24 cellular contexts compared by ENCODE assay signal in the genomic region with DNA sequence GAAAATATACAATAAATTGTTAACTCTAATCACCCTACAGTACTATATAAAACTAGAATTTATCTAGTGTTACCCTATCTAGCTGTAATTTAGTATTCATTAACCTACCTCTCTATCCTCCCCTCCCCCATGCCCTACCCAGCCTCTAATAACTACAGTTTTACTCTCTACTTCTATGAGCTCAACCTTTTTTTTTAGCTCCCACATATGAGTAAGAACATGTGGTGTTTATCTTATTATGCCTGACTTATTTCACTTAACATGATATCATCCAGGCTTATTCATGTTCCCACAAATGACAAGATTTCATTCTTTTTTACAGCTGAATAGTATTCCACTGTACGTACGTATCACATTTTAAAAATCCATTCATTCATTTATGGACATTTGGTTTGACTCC. TPM values are rescaled to one million over a fixed set of nuclear protein-coding genes. Genes with fewer than 3 reads are reported as not detected.
DNase-seq lines count a peak whose midpoint lies in the region; ATAC-seq, FAIRE-seq and TF ChIP-seq lines count a peak whose summit lies in the region.
"Had no signal": no experiment of that assay in that cellular context is flagged by ENCODE, and none has a peak within 500 bp of the region (broad histone marks: within the 10 kb centered on the region; RNA-seq: fewer than 3 reads in every experiment).

No MANE protein-coding gene starts in this region.

- TF ChIP-seq CTCF in IMR-90 (conservative IDR thresholded peaks at IDR 0.05; ENCODE audit: low read depth, low read length) (no peak), bronchial epithelial cell (IDR thresholded peaks at IDR 0.05; ENCODE audit: insufficient read depth, low read length, severe bottlenecking) (no peak), body of pancreas (IDR thresholded peaks at IDR 0.05) (no peak)

- H4K20me1 ChIP-seq in IMR-90 (ENCODE audit: insufficient read depth, low read length), result no peaks in the 10 kb centered on the region
- H4K20me1 ChIP-seq: BLaER1 treated with 17β-estradiol and CSF1 and Interleukin-3, amounts not matched to agents 10 nM and 100 nM had no signal

- no peak for TF ChIP-seq RAD21 in IMR-90 (IDR thresholded peaks at IDR 0.05; ENCODE audit: low read length)

- H3K4me2 ChIP-seq in IMR-90 (ENCODE audit: low read depth, low read length), result no peak overlapping the region
- H3K4me2 ChIP-seq: A549; BLaER1 treated with 17β-estradiol and CSF1 and Interleukin-3, amounts not matched to agents 10 nM and 100 nM; PC-9 had no signal

- H2BK5ac ChIP-seq in IMR-90 (ENCODE audit: low read depth, low read length, poor library complexity, severe bottlenecking), result no peak overlapping the region

- no peak overlapping the region for H2AK9ac ChIP-seq in IMR-90 (replicated peaks; ENCODE audit: low read depth, low read length, poor library complexity)

- peaks cover 3% of the 10 kb centered on the region; the same call in 1 of the 2 replicates for H3K9me1 ChIP-seq in IMR-90 (ENCODE audit: insufficient read depth, low read length)

- dilution Hi-C loops in IMR-90 (cut with HindIII; ENCODE audit: low sequenced_read_pairs, unreplicated experiment), result no loop called here

- TF ChIP-seq POLR2A in IMR-90 (IDR thresholded peaks at IDR 0.05; ENCODE audit: low read depth, low read length) (no peak), body of pancreas (IDR thresholded peaks at IDR 0.05) (no peak)

- H3K27ac ChIP-seq in IMR-90 (ENCODE audit: insufficient read depth, low read length) (no peak overlapping the region), body of pancreas (no peak overlapping the region)
- H3K27ac ChIP-seq: A549; BLaER1 treated with 17β-estradiol and CSF1 and Interleukin-3, amounts not matched to agents 10 nM and 100 nM; PC-9; RWPE1 had no signal

- H3K4ac ChIP-seq in IMR-90 (ENCODE audit: low read depth, low read length), result no peak overlapping the region

- BruUV-seq in IMR-90 (replicated peaks; lab: Mats Ljungman, UMichigan), result no TSS peak

- H3K79me1 ChIP-seq in IMR-90 (ENCODE audit: low read depth in 1 of 2, low read length in 2 of 2), result no peaks in the 10 kb centered on the region

- ATAC-seq in IMR-90 (ENCODE audit: low read depth), result no peak
- ATAC-seq in body of pancreas, result no peak
- no peak for ATAC-seq in GM18502 (IDR thresholded peaks at IDR 0.05; ENCODE audit: poor library complexity, unreplicated experiment)
- no peak for ATAC-seq in stimulated activated naive CD8-positive, alpha-beta T cell treated with anti-CD3 and anti-CD28 coated beads, Interleukin-15, Interleukin-2, amounts not matched to agents 100 U/mL and 50 U/mL, for 24 hours
- ATAC-seq: A549 had no signal

- no peak overlapping the region for H4K5ac ChIP-seq in IMR-90 (ENCODE audit: low read depth, low read length)

- H2BK120ac ChIP-seq in IMR-90 (ENCODE audit: low read depth, low read length), result no peak overlapping the region

- H4K91ac ChIP-seq in IMR-90 (ENCODE audit: insufficient read depth, low read depth, low read length), result no peak overlapping the region

- no peaks in the 10 kb centered on the region for H3K9me3 ChIP-seq in IMR-90 (ENCODE audit: control insufficient read depth, insufficient read depth, low read length)
- no peaks in the 10 kb centered on the region for H3K9me3 ChIP-seq in body of pancreas
- H3K9me3 ChIP-seq: A549 had no signal

- CTCF ChIA-PET in IMR-90 (lab: Yijun Ruan, JAX), result no interaction called here

- H3K23ac ChIP-seq in IMR-90 (ENCODE audit: low read depth, low read length), result no peak overlapping the region

- H2BK20ac ChIP-seq in IMR-90 (ENCODE audit: low read depth, low read length), result no peak overlapping the region

- H3K4me1 ChIP-seq in IMR-90 (ENCODE audit: control insufficient read depth, insufficient read depth, low read length) (no peaks in the 10 kb centered on the region), body of pancreas (no peaks in the 10 kb centered on the region)
- H3K4me1 ChIP-seq: A549; BLaER1 treated with 17β-estradiol and CSF1 and Interleukin-3, amounts not matched to agents 10 nM and 100 nM had no signal

- no CpG with 5 or more reads among the region's 2 CpGs for WGBS in IMR-90 (ENCODE audit: extremely low coverage in 2 of 2, insufficient read length in 1 of 2), 2 experiments
- 98 to 100% methylated on average over 2 of the region's 2 CpGs for WGBS in body of pancreas, 2 donors

- H3K14ac ChIP-seq in IMR-90 (replicated peaks; ENCODE audit: low read depth, low read length), result no peak overlapping the region

- intact Hi-C loops in IMR-90 (cut with micrococcal nuclease) (no loop called here), body of pancreas (cut with DNase I) (no loop called here)

- no peak overlapping the region for H2AK5ac ChIP-seq in IMR-90 (ENCODE audit: low read depth, low read length)

- no peak for FAIRE-seq in bronchial epithelial cell (lab: Jason Lieb, UNC)
- FAIRE-seq: A549, H54 had no signal

- no peak overlapping the region for H3K18ac ChIP-seq in IMR-90 (ENCODE audit: low read depth, low read length)

- DNase-seq in IMR-90 (peak; percentile 20), bronchial epithelial cell (ENCODE audit: low read depth) (peak; percentile 7), iris pigment epithelial cell (ENCODE audit: low read depth) (peak; percentile 7), cortex of kidney (lab: John Stamatoyannopoulos, UW) (no peak), body of pancreas (no peak)
- DNase-seq in stimulated activated naive CD8-positive, alpha-beta T cell treated with anti-CD3 and anti-CD28 coated beads, Interleukin-15, Interleukin-2, amounts not matched to agents 100 U/mL and 50 U/mL, for 24 hours, result no peak
- DNase-seq: AML-193; CD4-positive, alpha-beta T cell; DMS53; KG1; MG63; NCI-H1105 treated with DMSO at 0.1 percent for 48 hours; NCI-H146; NCI-H1930; NCI-H2107; NCI-H446; NCI-H526 treated with DMSO at 0.1 percent for 48 hours; PC-9; SHP77 had no signal

- H3K4me3 ChIP-seq in IMR-90 (ENCODE audit: insufficient read depth, low read depth, low read length) (no peak overlapping the region), bronchial epithelial cell (ENCODE audit: low read depth, low read length) (no peak overlapping the region), body of pancreas (no peak overlapping the region)
- H3K4me3 ChIP-seq: A549; BLaER1 treated with 17β-estradiol and CSF1 and Interleukin-3, amounts not matched to agents 10 nM and 100 nM; MG63; PC-9 had no signal

- H4K8ac ChIP-seq in IMR-90 (ENCODE audit: low read depth in 2 of 2, low read length in 2 of 2), result no peak overlapping the region

- H2BK15ac ChIP-seq in IMR-90 (ENCODE audit: low read depth, low read length), result no peak overlapping the region

- POLR2A ChIA-PET in IMR-90 (lab: Charles Lee; ENCODE audit: unreplicated experiment), result no interaction called here

- in situ Hi-C loops in IMR-90 (cut with MboI; ENCODE audit: low sequenced_read_pairs), result no loop called here

- H3K56ac ChIP-seq in IMR-90 (ENCODE audit: extremely low read depth, insufficient read depth, low read length), result no peak overlapping the region

- H3K27me3 ChIP-seq in IMR-90 (ENCODE audit: control insufficient read depth, insufficient read depth, low read length) (no peaks in the 10 kb centered on the region), bronchial epithelial cell (ENCODE audit: control insufficient read depth, insufficient read depth, low read length) (no peaks in the 10 kb centered on the region), body of pancreas (no peaks in the 10 kb centered on the region)
- H3K27me3 ChIP-seq: BLaER1 treated with 17β-estradiol and CSF1 and Interleukin-3, amounts not matched to agents 10 nM and 100 nM; MG63 had no signal

- no peak overlapping the region for H2AFZ ChIP-seq in IMR-90 (replicated peaks; ENCODE audit: low read length, poor library complexity)
- H2AFZ ChIP-seq: PC-9 had no signal

- H3K36me3 ChIP-seq in IMR-90 (ENCODE audit: control insufficient read depth, insufficient read depth, low read length) (no peaks in the 10 kb centered on the region), bronchial epithelial cell (ENCODE audit: control insufficient read depth, insufficient read depth, low read length) (no peaks in the 10 kb centered on the region), body of pancreas (replicated peaks in 1 of 2; ENCODE audit: insufficient read depth in 1 of 2, low read depth in 2 of 2) (no peaks in the 10 kb centered on the region)
- H3K36me3 ChIP-seq: BLaER1 treated with 17β-estradiol and CSF1 and Interleukin-3, amounts not matched to agents 10 nM and 100 nM; MG63 had no signal

- no peak overlapping the region for H3K9ac ChIP-seq in IMR-90 (ENCODE audit: low read depth, low read length)
- H3K9ac ChIP-seq: BLaER1 treated with 17β-estradiol and CSF1 and Interleukin-3, amounts not matched to agents 10 nM and 100 nM had no signal

TF ChIP-seq in IMR-90, 13 proteins besides CTCF, POLR2A, EP300 and RAD21 (continues in another document):
- no peak for TF ChIP-seq CHD1 (IDR thresholded peaks at IDR 0.05; ENCODE audit: low read depth, low read length)
- no peak for TF ChIP-seq RFX5 (IDR thresholded peaks at IDR 0.05; ENCODE audit: low read depth, low read length)
- TF ChIP-seq, protein P1, sequence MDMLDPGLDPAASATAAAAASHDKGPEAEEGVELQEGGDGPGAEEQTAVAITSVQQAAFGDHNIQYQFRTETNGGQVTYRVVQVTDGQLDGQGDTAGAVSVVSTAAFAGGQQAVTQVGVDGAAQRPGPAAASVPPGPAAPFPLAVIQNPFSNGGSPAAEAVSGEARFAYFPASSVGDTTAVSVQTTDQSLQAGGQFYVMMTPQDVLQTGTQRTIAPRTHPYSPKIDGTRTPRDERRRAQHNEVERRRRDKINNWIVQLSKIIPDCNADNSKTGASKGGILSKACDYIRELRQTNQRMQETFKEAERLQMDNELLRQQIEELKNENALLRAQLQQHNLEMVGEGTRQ (IDR thresholded peaks at IDR 0.05; ENCODE audit: low read depth, low read length), result no peak
- TF ChIP-seq SMC3 (IDR thresholded peaks at IDR 0.05; ENCODE audit: low read depth, low read length), result no peak
- TF ChIP-seq CEBPB (IDR thresholded peaks at IDR 0.05; ENCODE audit: low read depth, low read length), result no peak
- TF ChIP-seq MAFK (IDR thresholded peaks at IDR 0.05; ENCODE audit: low read depth, low read length), result no peak
- no peak for TF ChIP-seq RCOR1 (IDR thresholded peaks at IDR 0.05; ENCODE audit: insufficient replicate concordance, low read length)
- TF ChIP-seq MXI1 (IDR thresholded peaks at IDR 0.05; ENCODE audit: borderline replicate concordance, low read depth, low read length), result no peak

RNA-seq across cellular contexts. Expression of a gene that starts 46.0 kb away (rescaled TPM):
- total RNA-seq in IMR-90 (2012; rRNA removed), result 18.3 and 20.3 TPM in 2 replicates
- 5.2 and 5.7 TPM in 2 replicates for polyA plus RNA-seq in IMR-90 (2012; rRNA removed)
- 2.8 TPM in 2 replicates for polyA plus RNA-seq in IMR-90 (2012; cell fraction: cytosol; rRNA removed)
- 2.0 and 4.6 TPM in 2 replicates for polyA plus RNA-seq in IMR-90 (2012; cell fraction: nucleus; rRNA removed; ENCODE audit: low replicate concordance)
- total RNA-seq in bronchial epithelial cell, result 11.9 and 15.3 TPM in 2 replicates
- 10 to 100 TPM in 1 of 2 donors, 1 to 10 TPM in 1; 4.9 to 11.7 TPM for total RNA-seq in body of pancreas

Comparison
In these comparisons a context has a peak if more than half of its experiments do, and no peak if none do; other contexts are left out.
1. DNase-seq: peak in IMR-90 (single experiment), bronchial epithelial cell (single experiment) and iris pigment epithelial cell (single experiment); none in cortex of kidney (single experiment), body of pancreas (0 of 4) and stimulated activated naive CD8-positive, alpha-beta T cell treated with anti-CD3 and anti-CD28 coated beads, Interleukin-15, Interleukin-2, amounts not matched to agents 100 U/mL and 50 U/mL, for 24 hours (single experiment).